In the genomic region with DNA sequence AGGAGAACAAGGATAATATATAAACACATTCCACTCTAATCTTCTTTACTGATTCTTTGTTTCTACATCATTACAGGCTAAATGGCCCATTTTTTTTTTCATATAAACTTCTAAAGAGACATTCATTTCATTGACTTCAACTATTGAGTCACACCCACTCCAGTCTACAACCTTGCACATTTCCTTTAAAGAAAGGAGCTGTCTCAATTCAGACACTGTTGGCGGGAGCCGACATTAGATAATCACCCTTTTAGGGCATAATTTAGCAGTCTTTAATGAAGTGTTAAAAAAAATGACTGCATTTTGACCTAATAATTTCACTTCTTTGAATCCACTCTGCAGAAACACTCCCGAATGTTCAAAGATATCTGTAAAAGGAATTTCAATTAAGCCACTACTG, we compare ENCODE assay signal across 8 cellular contexts. TPM values are rescaled to one million over a fixed set of nuclear protein-coding genes. Genes with fewer than 3 reads are reported as not detected.
DNase-seq lines count a peak whose midpoint lies in the region; ATAC-seq and TF ChIP-seq lines count a peak whose summit lies in the region.

No MANE protein-coding gene starts in this region.

- H3K9ac ChIP-seq in DND-41 (ENCODE audit: low read depth, low read length): peak overlapping the region; percentile 100

- peak overlapping the region; percentile 33 for H3K4me3 Mint-ChIP-seq in activated T-helper 2 cell treated with anti-CD3 and anti-CD28 coated beads, Interferon-gamma antibody, Interleukin-2, Interleukin-4, amounts not matched to agents 10 μg/mL and 5 μg/mL and 100 μg/mL, durations not matched to agents 14 hours and 24 hours and 36 hours (ENCODE audit: low read depth)
- H3K4me3 Mint-ChIP-seq in natural killer cell: peak overlapping the region; percentile 99

- peak overlapping the region; percentile 63 to 80; a peak in 3 of 4 replicates for H3K4me3 ChIP-seq in DND-41 (ENCODE audit: low read depth in 1 of 2, low read length in 2 of 2)
- H3K4me3 ChIP-seq in MG63: peak overlapping the region; percentile 63
- no peak overlapping the region for H3K4me3 ChIP-seq in effector memory CD4-positive, alpha-beta T cell (ENCODE audit: insufficient read depth, low read depth, low read length, poor library complexity, severe bottlenecking)
- no peak overlapping the region for H3K4me3 ChIP-seq in lower lobe of right lung

- H3K4me2 ChIP-seq in DND-41 (ENCODE audit: insufficient read depth, low read length): peak overlapping the region; percentile 55

- H3K36me3 ChIP-seq in DND-41 (ENCODE audit: insufficient read depth, low read length) (0 out of 2 replicates have a peak, but pooled peaks cover 5% of the 10 kb centered on the region), MG63 (no peaks in the 10 kb centered on the region), lower lobe of right lung (no peaks in the 10 kb centered on the region)
- no peaks in the 10 kb centered on the region for H3K36me3 ChIP-seq in effector memory CD4-positive, alpha-beta T cell (ENCODE audit: control insufficient read depth, insufficient read depth, low read length)

- peaks cover 13% of the 10 kb centered on the region for H3K79me2 ChIP-seq in DND-41 (ENCODE audit: insufficient read depth, low read length)

- peak overlapping the region; percentile 84 for H2AFZ ChIP-seq in DND-41 (ENCODE audit: low read depth, low read length)

- H3K9me3 ChIP-seq in DND-41 (ENCODE audit: insufficient read depth, low read length, severe bottlenecking): peaks cover 10% of the 10 kb centered on the region
- no peaks in the 10 kb centered on the region for H3K9me3 ChIP-seq in MG63
- no peaks in the 10 kb centered on the region for H3K9me3 ChIP-seq in effector memory CD4-positive, alpha-beta T cell (ENCODE audit: control insufficient read depth, low read length)
- H3K9me3 ChIP-seq in lower lobe of right lung: no peaks in the 10 kb centered on the region

- H3K27ac ChIP-seq in DND-41 (ENCODE audit: low read length) (peak overlapping the region; percentile 37; the same call in 1 of the 2 replicates), lower lobe of right lung (no peak overlapping the region)
- H3K27ac ChIP-seq in effector memory CD4-positive, alpha-beta T cell (ENCODE audit: insufficient read depth, low read length, poor library complexity, severe bottlenecking): no peak overlapping the region

- peaks cover 11% of the 10 kb centered on the region for H3K9me3 Mint-ChIP-seq in activated T-helper 2 cell treated with anti-CD3 and anti-CD28 coated beads, Interferon-gamma antibody, Interleukin-2, Interleukin-4, amounts not matched to agents 10 μg/mL and 5 μg/mL and 100 μg/mL, durations not matched to agents 14 hours and 24 hours and 36 hours
- H3K9me3 Mint-ChIP-seq in natural killer cell: no peaks in the 10 kb centered on the region

- H4K20me1 ChIP-seq in DND-41 (ENCODE audit: insufficient read depth, low read length): no peaks in the 10 kb centered on the region

- no peak for DNase-seq in DND-41
- no peak for DNase-seq in MG63
- DNase-seq in activated T-helper 2 cell treated with anti-CD3 and anti-CD28 coated beads, Interferon-gamma antibody, Interleukin-2, Interleukin-4, amounts not matched to agents 10 μg/mL and 5 μg/mL and 100 μg/mL, durations not matched to agents 14 hours and 24 hours and 36 hours (ENCODE audit: low spot score): no peak
- no peak for DNase-seq in natural killer cell
- DNase-seq in effector memory CD4-positive, alpha-beta T cell: no peak
- no peak for DNase-seq in lower lobe of right lung

- H3K4me1 ChIP-seq in DND-41 (ENCODE audit: insufficient read depth, low read length) (peaks cover 38% of the 10 kb centered on the region), lower lobe of right lung (peaks cover 19% of the 10 kb centered on the region)
- no peaks in the 10 kb centered on the region for H3K4me1 ChIP-seq in effector memory CD4-positive, alpha-beta T cell (ENCODE audit: control insufficient read depth, insufficient read depth, low read length, poor library complexity, severe bottlenecking)

- intact Hi-C loops in activated T-helper 2 cell treated with anti-CD3 and anti-CD28 coated beads, Interferon-gamma antibody, Interleukin-2, Interleukin-4, amounts not matched to agents 10 μg/mL and 5 μg/mL and 100 μg/mL, durations not matched to agents 14 hours and 24 hours and 36 hours (cut with micrococcal nuclease): loop anchor here (1.0 to 10.0 kb wide), 3 partner anchors 81 to 1471 kb away; a partner anchor contains a TSS
- intact Hi-C loops in natural killer cell (cut with micrococcal nuclease): loop anchor here (5.0 to 10.0 kb wide), 3 partner anchors 84 to 231 kb away; a partner anchor contains a TSS
- intact Hi-C loops in lower lobe of right lung (cut with DNase I): no loop called here

- H3K36me3 Mint-ChIP-seq in activated T-helper 2 cell treated with anti-CD3 and anti-CD28 coated beads, Interferon-gamma antibody, Interleukin-2, Interleukin-4, amounts not matched to agents 10 μg/mL and 5 μg/mL and 100 μg/mL, durations not matched to agents 14 hours and 24 hours and 36 hours (ENCODE audit: low read depth): peaks cover 14% of the 10 kb centered on the region
- H3K36me3 Mint-ChIP-seq in natural killer cell: no peaks in the 10 kb centered on the region

- H3K27me3 Mint-ChIP-seq in activated T-helper 2 cell treated with anti-CD3 and anti-CD28 coated beads, Interferon-gamma antibody, Interleukin-2, Interleukin-4, amounts not matched to agents 10 μg/mL and 5 μg/mL and 100 μg/mL, durations not matched to agents 14 hours and 24 hours and 36 hours (ENCODE audit: low read depth): no peaks in the 10 kb centered on the region
- H3K27me3 Mint-ChIP-seq in natural killer cell (ENCODE audit: low read depth in 2 of 2): no peaks in the 10 kb centered on the region

- H3K4me1 Mint-ChIP-seq in activated T-helper 2 cell treated with anti-CD3 and anti-CD28 coated beads, Interferon-gamma antibody, Interleukin-2, Interleukin-4, amounts not matched to agents 10 μg/mL and 5 μg/mL and 100 μg/mL, durations not matched to agents 14 hours and 24 hours and 36 hours (ENCODE audit: low read depth): peaks cover 26% of the 10 kb centered on the region
- peaks cover 0 to 13% of the 10 kb centered on the region in 2 donors for H3K4me1 Mint-ChIP-seq in natural killer cell

- no peak for TF ChIP-seq CTCF in DND-41 (IDR thresholded peaks at IDR 0.05; ENCODE audit: borderline replicate concordance, extremely low read depth, low read length, poor library complexity, severe bottlenecking)
- no peak for TF ChIP-seq CTCF in natural killer cell (IDR thresholded peaks at IDR 0.05)
- no peak for TF ChIP-seq CTCF in lower lobe of right lung (IDR thresholded peaks at IDR 0.05)

- no peak for ATAC-seq in DND-41 (ENCODE audit: insufficient read depth, low read depth)
- no peak for ATAC-seq in natural killer cell
- no peak for ATAC-seq in HG03439 (IDR thresholded peaks at IDR 0.05; ENCODE audit: unreplicated experiment)
- ATAC-seq in HG03342 (IDR thresholded peaks at IDR 0.05; ENCODE audit: unreplicated experiment): no peak
- no peak for ATAC-seq in lower lobe of right lung

- peak overlapping the region; percentile 28 for H3K27ac Mint-ChIP-seq in activated T-helper 2 cell treated with anti-CD3 and anti-CD28 coated beads, Interferon-gamma antibody, Interleukin-2, Interleukin-4, amounts not matched to agents 10 μg/mL and 5 μg/mL and 100 μg/mL, durations not matched to agents 14 hours and 24 hours and 36 hours
- H3K27ac Mint-ChIP-seq in natural killer cell: peak overlapping the region in 1 of 2 donors; percentile 90

- no peaks in the 10 kb centered on the region for H3K27me3 ChIP-seq in DND-41 (ENCODE audit: insufficient read depth, low read length, poor library complexity)
- H3K27me3 ChIP-seq in MG63: no peaks in the 10 kb centered on the region
- H3K27me3 ChIP-seq in effector memory CD4-positive, alpha-beta T cell (replicated peaks; ENCODE audit: control insufficient read depth, insufficient read depth, low read length, poor library complexity, severe bottlenecking): no peaks in the 10 kb centered on the region
- H3K27me3 ChIP-seq in lower lobe of right lung (ENCODE audit: low read depth): no peaks in the 10 kb centered on the region

RNA-seq across cellular contexts. Expression of a gene that starts 1.6 kb away (rescaled TPM):
- 3.0 and 8.5 TPM in 2 replicates for total RNA-seq in MG63 (2014; rRNA removed; shearing (Covaris generic); ENCODE audit: low replicate concordance)
- 6.4 TPM in 2 replicates for total RNA-seq in activated T-helper 2 cell treated with anti-CD3 and anti-CD28 coated beads, Interferon-gamma antibody, Interleukin-2, Interleukin-4, amounts not matched to agents 10 μg/mL and 5 μg/mL and 100 μg/mL, durations not matched to agents 14 hours and 24 hours and 36 hours
- total RNA-seq in natural killer cell (1 to 10 TPM; 5.2 to 6.9 (median 6.7) TPM), lower lobe of right lung (10.6 TPM)

Comparison
In these comparisons a context has a peak if more than half of its experiments do, and no peak if none do; other contexts are left out.
1. H3K4me3 ChIP-seq: peak in DND-41 (2 of 2) and MG63 (single experiment); none in effector memory CD4-positive, alpha-beta T cell (single experiment) and lower lobe of right lung (single experiment).